1 cellular context compared by ENCODE assay signal in genomic region chr4:8533274-8533865, GRCh38.
TF ChIP-seq lines count a peak whose summit lies in the region.

No MANE protein-coding gene starts in this region.

TF ChIP-seq in GM23338, 12 proteins besides CTCF, POLR2A, EP300 and RAD21 (continued from another document):
- TF ChIP-seq, protein P1, sequence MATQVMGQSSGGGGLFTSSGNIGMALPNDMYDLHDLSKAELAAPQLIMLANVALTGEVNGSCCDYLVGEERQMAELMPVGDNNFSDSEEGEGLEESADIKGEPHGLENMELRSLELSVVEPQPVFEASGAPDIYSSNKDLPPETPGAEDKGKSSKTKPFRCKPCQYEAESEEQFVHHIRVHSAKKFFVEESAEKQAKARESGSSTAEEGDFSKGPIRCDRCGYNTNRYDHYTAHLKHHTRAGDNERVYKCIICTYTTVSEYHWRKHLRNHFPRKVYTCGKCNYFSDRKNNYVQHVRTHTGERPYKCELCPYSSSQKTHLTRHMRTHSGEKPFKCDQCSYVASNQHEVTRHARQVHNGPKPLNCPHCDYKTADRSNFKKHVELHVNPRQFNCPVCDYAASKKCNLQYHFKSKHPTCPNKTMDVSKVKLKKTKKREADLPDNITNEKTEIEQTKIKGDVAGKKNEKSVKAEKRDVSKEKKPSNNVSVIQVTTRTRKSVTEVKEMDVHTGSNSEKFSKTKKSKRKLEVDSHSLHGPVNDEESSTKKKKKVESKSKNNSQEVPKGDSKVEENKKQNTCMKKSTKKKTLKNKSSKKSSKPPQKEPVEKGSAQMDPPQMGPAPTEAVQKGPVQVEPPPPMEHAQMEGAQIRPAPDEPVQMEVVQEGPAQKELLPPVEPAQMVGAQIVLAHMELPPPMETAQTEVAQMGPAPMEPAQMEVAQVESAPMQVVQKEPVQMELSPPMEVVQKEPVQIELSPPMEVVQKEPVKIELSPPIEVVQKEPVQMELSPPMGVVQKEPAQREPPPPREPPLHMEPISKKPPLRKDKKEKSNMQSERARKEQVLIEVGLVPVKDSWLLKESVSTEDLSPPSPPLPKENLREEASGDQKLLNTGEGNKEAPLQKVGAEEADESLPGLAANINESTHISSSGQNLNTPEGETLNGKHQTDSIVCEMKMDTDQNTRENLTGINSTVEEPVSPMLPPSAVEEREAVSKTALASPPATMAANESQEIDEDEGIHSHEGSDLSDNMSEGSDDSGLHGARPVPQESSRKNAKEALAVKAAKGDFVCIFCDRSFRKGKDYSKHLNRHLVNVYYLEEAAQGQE (IDR thresholded peaks at IDR 0.05; ENCODE audit: unreplicated experiment) = no peak
- TF ChIP-seq POLR2AphosphoS5 (IDR thresholded peaks at IDR 0.05; ENCODE audit: low read depth) (no peak), CREB1 (CRISPR knock-in tag; IDR thresholded peaks at IDR 0.05; ENCODE audit: low read depth) (no peak), JUNB (IDR thresholded peaks at IDR 0.05; ENCODE audit: unreplicated experiment) (no peak), ZNF331 (CRISPR knock-in tag; IDR thresholded peaks at IDR 0.05; ENCODE audit: low read depth) (no peak), EZH2phosphoT487 (IDR thresholded peaks at IDR 0.05; ENCODE audit: unreplicated experiment) (no peak)
- TF ChIP-seq, protein P2, sequence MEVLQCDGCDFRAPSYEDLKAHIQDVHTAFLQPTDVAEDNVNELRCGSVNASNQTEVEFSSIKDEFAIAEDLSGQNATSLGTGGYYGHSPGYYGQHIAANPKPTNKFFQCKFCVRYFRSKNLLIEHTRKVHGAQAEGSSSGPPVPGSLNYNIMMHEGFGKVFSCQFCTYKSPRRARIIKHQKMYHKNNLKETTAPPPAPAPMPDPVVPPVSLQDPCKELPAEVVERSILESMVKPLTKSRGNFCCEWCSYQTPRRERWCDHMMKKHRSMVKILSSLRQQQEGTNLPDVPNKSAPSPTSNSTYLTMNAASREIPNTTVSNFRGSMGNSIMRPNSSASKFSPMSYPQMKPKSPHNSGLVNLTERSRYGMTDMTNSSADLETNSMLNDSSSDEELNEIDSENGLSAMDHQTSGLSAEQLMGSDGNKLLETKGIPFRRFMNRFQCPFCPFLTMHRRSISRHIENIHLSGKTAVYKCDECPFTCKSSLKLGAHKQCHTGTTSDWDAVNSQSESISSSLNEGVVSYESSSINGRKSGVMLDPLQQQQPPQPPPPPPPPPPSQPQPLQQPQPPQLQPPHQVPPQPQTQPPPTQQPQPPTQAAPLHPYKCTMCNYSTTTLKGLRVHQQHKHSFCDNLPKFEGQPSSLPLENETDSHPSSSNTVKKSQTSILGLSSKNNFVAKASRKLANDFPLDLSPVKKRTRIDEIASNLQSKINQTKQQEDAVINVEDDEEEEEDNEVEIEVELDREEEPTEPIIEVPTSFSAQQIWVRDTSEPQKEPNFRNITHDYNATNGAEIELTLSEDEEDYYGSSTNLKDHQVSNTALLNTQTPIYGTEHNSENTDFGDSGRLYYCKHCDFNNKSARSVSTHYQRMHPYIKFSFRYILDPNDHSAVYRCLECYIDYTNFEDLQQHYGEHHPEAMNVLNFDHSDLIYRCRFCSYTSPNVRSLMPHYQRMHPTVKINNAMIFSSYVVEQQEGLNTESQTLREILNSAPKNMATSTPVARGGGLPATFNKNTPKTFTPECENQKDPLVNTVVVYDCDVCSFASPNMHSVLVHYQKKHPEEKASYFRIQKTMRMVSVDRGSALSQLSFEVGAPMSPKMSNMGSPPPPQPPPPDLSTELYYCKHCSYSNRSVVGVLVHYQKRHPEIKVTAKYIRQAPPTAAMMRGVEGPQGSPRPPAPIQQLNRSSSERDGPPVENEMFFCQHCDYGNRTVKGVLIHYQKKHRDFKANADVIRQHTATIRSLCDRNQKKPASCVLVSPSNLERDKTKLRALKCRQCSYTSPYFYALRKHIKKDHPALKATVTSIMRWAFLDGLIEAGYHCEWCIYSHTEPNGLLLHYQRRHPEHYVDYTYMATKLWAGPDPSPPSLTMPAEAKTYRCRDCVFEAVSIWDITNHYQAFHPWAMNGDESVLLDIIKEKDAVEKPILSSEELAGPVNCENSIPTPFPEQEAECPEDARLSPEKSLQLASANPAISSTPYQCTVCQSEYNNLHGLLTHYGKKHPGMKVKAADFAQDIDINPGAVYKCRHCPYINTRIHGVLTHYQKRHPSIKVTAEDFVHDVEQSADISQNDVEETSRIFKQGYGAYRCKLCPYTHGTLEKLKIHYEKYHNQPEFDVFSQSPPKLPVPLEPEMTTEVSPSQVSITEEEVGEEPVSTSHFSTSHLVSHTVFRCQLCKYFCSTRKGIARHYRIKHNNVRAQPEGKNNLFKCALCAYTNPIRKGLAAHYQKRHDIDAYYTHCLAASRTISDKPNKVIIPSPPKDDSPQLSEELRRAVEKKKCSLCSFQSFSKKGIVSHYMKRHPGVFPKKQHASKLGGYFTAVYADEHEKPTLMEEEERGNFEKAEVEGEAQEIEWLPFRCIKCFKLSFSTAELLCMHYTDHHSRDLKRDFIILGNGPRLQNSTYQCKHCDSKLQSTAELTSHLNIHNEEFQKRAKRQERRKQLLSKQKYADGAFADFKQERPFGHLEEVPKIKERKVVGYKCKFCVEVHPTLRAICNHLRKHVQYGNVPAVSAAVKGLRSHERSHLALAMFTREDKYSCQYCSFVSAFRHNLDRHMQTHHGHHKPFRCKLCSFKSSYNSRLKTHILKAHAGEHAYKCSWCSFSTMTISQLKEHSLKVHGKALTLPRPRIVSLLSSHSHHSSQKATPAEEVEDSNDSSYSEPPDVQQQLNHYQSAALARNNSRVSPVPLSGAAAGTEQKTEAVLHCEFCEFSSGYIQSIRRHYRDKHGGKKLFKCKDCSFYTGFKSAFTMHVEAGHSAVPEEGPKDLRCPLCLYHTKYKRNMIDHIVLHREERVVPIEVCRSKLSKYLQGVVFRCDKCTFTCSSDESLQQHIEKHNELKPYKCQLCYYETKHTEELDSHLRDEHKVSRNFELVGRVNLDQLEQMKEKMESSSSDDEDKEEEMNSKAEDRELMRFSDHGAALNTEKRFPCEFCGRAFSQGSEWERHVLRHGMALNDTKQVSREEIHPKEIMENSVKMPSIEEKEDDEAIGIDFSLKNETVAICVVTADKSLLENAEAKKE (CRISPR knock-in tag; IDR thresholded peaks at IDR 0.05) = no peak
TF ChIP-seq in GM23338: peak in this region for 0.
